Comparison of ENCODE assay signal across 11 cellular contexts in genomic region chr14:65421201-65421981, GRCh38. TPM values are rescaled to one million over a fixed set of nuclear protein-coding genes. Genes with fewer than 3 reads are reported as not detected.
DNase-seq lines count a peak whose midpoint lies in the region; FAIRE-seq and TF ChIP-seq lines count a peak whose summit lies in the region.
"Had no signal": no experiment of that assay in that cellular context is flagged by ENCODE, and none has a peak within 500 bp of the region (broad histone marks: within the 10 kb centered on the region; RNA-seq: fewer than 3 reads in every experiment).

No MANE protein-coding gene starts in this region.

- peaks cover 7% of the 10 kb centered on the region for H3K79me1 ChIP-seq in mesendoderm (ENCODE audit: low read length)

- H3K4ac ChIP-seq in mesendoderm (ENCODE audit: low read depth, low read length): no peak overlapping the region

- H3K18ac ChIP-seq in mesendoderm (ENCODE audit: low read length): peak overlapping the region; percentile 39

- H2BK5ac ChIP-seq in mesendoderm (ENCODE audit: low read length): no peak overlapping the region

- TF ChIP-seq POLR2A in ovary (IDR thresholded peaks at IDR 0.05): no peak

- WGBS in mammary epithelial cell (ENCODE audit: low coverage, missing lambda C conversion rate): 77% methylated on average over 9 of the region's 10 CpGs
- WGBS in mesendoderm (ENCODE audit: extremely low coverage, insufficient coverage, low lambda C conversion rate): no CpG with 5 or more reads among the region's 10 CpGs
- 87 to 91% (median 88%) methylated on average over 10 of the region's 10 CpGs for WGBS in ovary, 3 donors

- H3K9ac ChIP-seq in mammary epithelial cell (ENCODE audit: insufficient read depth, low read length) (no peak overlapping the region), mesendoderm (ENCODE audit: low read length) (no peak overlapping the region)

- no peak overlapping the region for H2BK120ac ChIP-seq in mesendoderm (ENCODE audit: low read depth, low read length)

- dilution Hi-C loops in mammary epithelial cell (cut with HindIII; ENCODE audit: low sequenced_read_pairs): no loop called here

- H2AK5ac ChIP-seq in mesendoderm (ENCODE audit: low read length): no peak overlapping the region

- H4K20me1 ChIP-seq in mammary epithelial cell (ENCODE audit: insufficient read depth, low read length): no peaks in the 10 kb centered on the region

- TF ChIP-seq CTCF in mammary epithelial cell (conservative IDR thresholded peaks at IDR 0.05 in 1 of 2, IDR thresholded peaks at IDR 0.05 in 1 of 2; ENCODE audit: extremely low read depth in 1 of 2, insufficient read depth in 1 of 2, low read depth in 1 of 2, low read length in 2 of 2) (no peak), ovary (IDR thresholded peaks at IDR 0.05) (no peak)

- no peak overlapping the region for H3K4me2 ChIP-seq in mammary epithelial cell (ENCODE audit: insufficient read depth, low read depth, low read length)
- H3K4me2 ChIP-seq in mesendoderm (ENCODE audit: low read length): no peak overlapping the region

- H4K8ac ChIP-seq in mesendoderm (ENCODE audit: low read depth, low read length): no peak overlapping the region

- H3K4me3 ChIP-seq in mammary epithelial cell (replicated peaks in 1 of 3; ENCODE audit: insufficient read depth in 1 of 3, low read depth in 2 of 3, low read length in 3 of 3) (no peak overlapping the region), mesendoderm (ENCODE audit: low read length) (no peak overlapping the region), ovary (no peak overlapping the region)
- H3K4me3 ChIP-seq: gastrocnemius medialis had no signal

- DNase-seq in AG20443 (ENCODE audit: low spot score): peak; percentile 56
- peak; percentile 84 for DNase-seq in HTR-8/SVneo (ENCODE audit: insufficient read length, low spot score)
- DNase-seq in mammary epithelial cell: peak; percentile 40
- peak; percentile 52 for DNase-seq in mesendoderm
- no peak for DNase-seq in SKM-1 treated with dmso at 0.1 percent for 144 hours (lab: John Stamatoyannopoulos, UW; ENCODE audit: unreplicated experiment)
- no peak for DNase-seq in inferior parietal cortex (ENCODE audit: extremely low spot score)
- no peak for DNase-seq in activated CD4-positive, CD25-positive, alpha-beta regulatory T cell (lab: John Stamatoyannopoulos, UW)
- DNase-seq in ovary: no peak
- DNase-seq: gastrocnemius medialis, GOT3, NCI-H1092 treated with DMSO at 0.1 percent for 48 hours had no signal

- H2AFZ ChIP-seq in mammary epithelial cell (ENCODE audit: low read depth, low read length): no peak overlapping the region

- no peak for TF ChIP-seq EP300 in ovary (IDR thresholded peaks at IDR 0.05)

- BruUV-seq in mammary epithelial cell (replicated peaks; lab: Mats Ljungman, UMichigan): no TSS peak

- no peaks in the 10 kb centered on the region for H3K27me3 ChIP-seq in mammary epithelial cell (ENCODE audit: insufficient read depth, low read length)
- no peaks in the 10 kb centered on the region for H3K27me3 ChIP-seq in mesendoderm (ENCODE audit: insufficient read depth, low read length, poor library complexity)
- no peaks in the 10 kb centered on the region for H3K27me3 ChIP-seq in ovary
- H3K27me3 ChIP-seq: gastrocnemius medialis had no signal

- H3K4me1 ChIP-seq in mammary epithelial cell (ENCODE audit: insufficient read depth, low read length): no peaks in the 10 kb centered on the region
- no peaks in the 10 kb centered on the region for H3K4me1 ChIP-seq in mesendoderm (ENCODE audit: control insufficient read depth, low read depth, low read length)
- H3K4me1 ChIP-seq in ovary (ENCODE audit: insufficient read depth): no peaks in the 10 kb centered on the region
- H3K4me1 ChIP-seq: gastrocnemius medialis had no signal

- H4K5ac ChIP-seq in mesendoderm (ENCODE audit: low read length): no peak overlapping the region

- H3K36me3 ChIP-seq in mammary epithelial cell (ENCODE audit: insufficient read depth, low read length) (no peaks in the 10 kb centered on the region), mesendoderm (ENCODE audit: control insufficient read depth, insufficient read depth, low read length) (no peaks in the 10 kb centered on the region), ovary (no peaks in the 10 kb centered on the region)
- H3K36me3 ChIP-seq: gastrocnemius medialis had no signal

- H3K9me3 ChIP-seq in mammary epithelial cell (replicated peaks; ENCODE audit: insufficient read depth, low read length) (no peaks in the 10 kb centered on the region), ovary (no peaks in the 10 kb centered on the region)
- H3K9me3 ChIP-seq: gastrocnemius medialis had no signal

- CTCF ChIA-PET in mammary epithelial cell (lab: Charles Lee; ENCODE audit: low non-redundant PET): no interaction called here

- no peak overlapping the region for H3K23ac ChIP-seq in mesendoderm (ENCODE audit: low read length)

- peak; percentile 97 for FAIRE-seq in HTR-8/SVneo (lab: Jason Lieb, UNC)

- H2BK15ac ChIP-seq in mesendoderm (replicated peaks; ENCODE audit: low read depth): no peak overlapping the region

- H3K27ac ChIP-seq in mammary epithelial cell (ENCODE audit: insufficient read depth, low read depth, low read length) (no peak overlapping the region), mesendoderm (ENCODE audit: low read depth, low read length) (no peak overlapping the region), ovary (no peak overlapping the region)
- H3K27ac ChIP-seq: gastrocnemius medialis had no signal

- intact Hi-C loops in mammary epithelial cell (cut with micrococcal nuclease): no loop called here
- intact Hi-C loops in ovary (cut with DNase I): no loop called here

- H3K79me2 ChIP-seq in mammary epithelial cell (ENCODE audit: insufficient read depth, low read length): peaks cover 3% of the 10 kb centered on the region
- H3K79me2 ChIP-seq in mesendoderm (ENCODE audit: control insufficient read depth, insufficient read depth, low read length): peaks cover 9% of the 10 kb centered on the region

- in situ Hi-C loops in mammary epithelial cell (cut with MboI; ENCODE audit: low sequenced_read_pairs in 2 of 2): loop anchor here (5.0 to 25.0 kb wide), 3 partner anchors 401 to 541 kb away; no protein-coding TSS in a partner anchor

- no peak overlapping the region for H3K56ac ChIP-seq in mesendoderm (ENCODE audit: low read length)

RNA-seq across cellular contexts. Expression of gene FUT8, which starts 8.9 kb away (rescaled TPM):
- total RNA-seq in mammary epithelial cell: 10 to 100 TPM; 14.4 to 22.0 TPM
- polyA plus RNA-seq in mammary epithelial cell: 12.7 TPM
- polyA minus RNA-seq in mammary epithelial cell: 63.8 TPM
- 13.2 TPM for polyA plus RNA-seq in mesendoderm (2013, experiment 1 of 2)
- polyA plus RNA-seq in mesendoderm (2013, experiment 2 of 2): 13.6 TPM
- total RNA-seq in ovary: 10 to 100 TPM; 20.4 to 51.1 (median 34.0) TPM
- 10 to 100 TPM; 18.1 to 18.6 TPM for polyA plus RNA-seq in ovary

Comparison
In these comparisons a context has a peak if more than half of its experiments do, and no peak if none do; other contexts are left out.
1. DNase-seq: peak in AG20443 (single experiment), HTR-8/SVneo (single experiment), mammary epithelial cell (single experiment) and mesendoderm (single experiment); none in SKM-1 treated with dmso at 0.1 percent for 144 hours (single experiment), inferior parietal cortex (single experiment), activated CD4-positive, CD25-positive, alpha-beta regulatory T cell (0 of 4) and ovary (0 of 5).